ENCODE assay signal across 17 cellular contexts in the genomic region with DNA sequence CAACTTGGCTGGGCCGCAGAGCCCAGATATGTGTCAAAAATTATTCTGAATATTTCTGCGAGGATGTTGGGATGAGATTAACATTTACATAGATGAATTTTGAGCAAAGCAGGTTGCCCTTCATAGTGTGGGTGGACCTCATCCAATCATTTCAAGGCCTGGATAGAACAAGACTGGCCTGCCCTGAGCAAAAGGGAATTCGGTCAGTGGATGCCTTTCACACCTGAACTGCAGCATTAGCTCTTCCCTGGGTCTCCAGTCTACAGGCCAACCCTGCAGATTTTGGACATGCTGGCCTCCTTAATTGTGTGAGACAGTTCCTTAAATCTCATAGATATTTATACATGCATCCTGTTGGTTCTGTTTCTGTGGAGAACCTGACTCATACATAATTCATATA. TPM values are rescaled to one million over a fixed set of nuclear protein-coding genes. Genes with fewer than 3 reads are reported as not detected.
DNase-seq lines count a peak whose midpoint lies in the region; ATAC-seq and TF ChIP-seq lines count a peak whose summit lies in the region.
"Had no signal": no experiment of that assay in that cellular context is flagged by ENCODE, and none has a peak within 500 bp of the region (broad histone marks: within the 10 kb centered on the region; RNA-seq: fewer than 3 reads in every experiment).

No MANE protein-coding gene starts in this region.

- H3K4me1 ChIP-seq in A673 (ENCODE audit: insufficient read depth, low read length, poor library complexity, severe bottlenecking) = peaks cover 8% of the 10 kb centered on the region

- no peak overlapping the region for H3K27ac Mint-ChIP-seq in WTC11
- H3K27ac Mint-ChIP-seq: CD4-positive, CD25-positive, alpha-beta regulatory T cell had no signal

- BruUV-seq in A673 (replicated peaks; lab: Mats Ljungman, UMichigan) = no TSS peak

- no peak overlapping the region for H3K27ac ChIP-seq in A673 (ENCODE audit: low read depth, low read length, poor library complexity, severe bottlenecking)
- H3K27ac ChIP-seq: BLaER1 treated with 17β-estradiol and CSF1 and Interleukin-3, amounts not matched to agents 10 nM and 100 nM; GM23248 had no signal

- H3K9me3 ChIP-seq in A673 (ENCODE audit: low read depth, low read length, poor library complexity, severe bottlenecking) = no peaks in the 10 kb centered on the region

- in situ Hi-C loops in KBM-7 (cut with MboI; ENCODE audit: low pct_unique_long_range_greater_than_20kb, low sequenced_read_pairs) = no loop called here

- H3K4me3 Mint-ChIP-seq in WTC11 = no peak overlapping the region
- H3K4me3 Mint-ChIP-seq: CD4-positive, CD25-positive, alpha-beta regulatory T cell had no signal

- H3K27me3 Mint-ChIP-seq in WTC11 (ENCODE audit: low read depth) = no peaks in the 10 kb centered on the region

- no peaks in the 10 kb centered on the region for H3K36me3 ChIP-seq in A673 (ENCODE audit: insufficient read depth, low read length, poor library complexity, severe bottlenecking)
- H3K36me3 ChIP-seq: BLaER1 treated with 17β-estradiol and CSF1 and Interleukin-3, amounts not matched to agents 10 nM and 100 nM had no signal

- peaks cover 6% of the 10 kb centered on the region for H3K9me3 Mint-ChIP-seq in WTC11

- POLR2A ChIA-PET in A673 (lab: Charles Lee; ENCODE audit: low non-redundant PET) = no interaction called here
- POLR2A ChIA-PET in WTC11 (lab: Charles Lee) = no interaction called here

- CTCF ChIA-PET in A673 (lab: Charles Lee) (no interaction called here), WTC11 (lab: Charles Lee) (no interaction called here)

- H3K27me3 ChIP-seq in A673 (replicated peaks; ENCODE audit: insufficient read depth, low read depth, low read length, poor library complexity) = no peaks in the 10 kb centered on the region
- H3K27me3 ChIP-seq: BLaER1 treated with 17β-estradiol and CSF1 and Interleukin-3, amounts not matched to agents 10 nM and 100 nM had no signal

- no peaks in the 10 kb centered on the region for H3K4me1 Mint-ChIP-seq in WTC11
- H3K4me1 Mint-ChIP-seq: CD4-positive, CD25-positive, alpha-beta regulatory T cell had no signal

- TF ChIP-seq CTCF in A673 (conservative IDR thresholded peaks at IDR 0.05; ENCODE audit: low read depth, low read length) (no peak), WTC11 (IDR thresholded peaks at IDR 0.05) (no peak)

- H3K36me3 Mint-ChIP-seq in WTC11 = no peaks in the 10 kb centered on the region
- H3K36me3 Mint-ChIP-seq: CD4-positive, CD25-positive, alpha-beta regulatory T cell had no signal

- DNase-seq in NOMO-1 treated with DMSO at 0.1 percent for 48 hours (lab: John Stamatoyannopoulos, UW; ENCODE audit: unreplicated experiment) (peak; percentile 19), NOMO-1 treated with dmso at 0.1 percent for 144 hours (lab: John Stamatoyannopoulos, UW; ENCODE audit: unreplicated experiment) (no peak), A673 (ENCODE audit: low spot score) (peak; percentile 11), KBM-7 (peak; percentile 41), WTC11 (ENCODE audit: low spot score) (no peak), amygdala (lab: John Stamatoyannopoulos, UW) (no peak), NCI-H1417 treated with DMSO at 0.1 percent for 48 hours (lab: John Stamatoyannopoulos, UW) (no peak)
- DNase-seq: 8988T; ACHN; CD4-positive, CD25-positive, alpha-beta regulatory T cell; DMS53; GF-D8; GM23248; H7 had no signal

- ATAC-seq in WTC11 (no peak), GM19463 (IDR thresholded peaks at IDR 0.05; ENCODE audit: unreplicated experiment) (no peak)

- intact Hi-C loops in A673 (cut with micrococcal nuclease; ENCODE audit: unreplicated experiment) = no loop called here

- H3K4me3 ChIP-seq in A673 (ENCODE audit: low read depth, low read length, poor library complexity, severe bottlenecking) = no peak overlapping the region
- H3K4me3 ChIP-seq: BLaER1 treated with 17β-estradiol and CSF1 and Interleukin-3, amounts not matched to agents 10 nM and 100 nM; GM23248 had no signal

TF ChIP-seq in WTC11, 78 proteins besides CTCF, POLR2A, EP300 and RAD21:
- TF ChIP-seq, protein P1, sequence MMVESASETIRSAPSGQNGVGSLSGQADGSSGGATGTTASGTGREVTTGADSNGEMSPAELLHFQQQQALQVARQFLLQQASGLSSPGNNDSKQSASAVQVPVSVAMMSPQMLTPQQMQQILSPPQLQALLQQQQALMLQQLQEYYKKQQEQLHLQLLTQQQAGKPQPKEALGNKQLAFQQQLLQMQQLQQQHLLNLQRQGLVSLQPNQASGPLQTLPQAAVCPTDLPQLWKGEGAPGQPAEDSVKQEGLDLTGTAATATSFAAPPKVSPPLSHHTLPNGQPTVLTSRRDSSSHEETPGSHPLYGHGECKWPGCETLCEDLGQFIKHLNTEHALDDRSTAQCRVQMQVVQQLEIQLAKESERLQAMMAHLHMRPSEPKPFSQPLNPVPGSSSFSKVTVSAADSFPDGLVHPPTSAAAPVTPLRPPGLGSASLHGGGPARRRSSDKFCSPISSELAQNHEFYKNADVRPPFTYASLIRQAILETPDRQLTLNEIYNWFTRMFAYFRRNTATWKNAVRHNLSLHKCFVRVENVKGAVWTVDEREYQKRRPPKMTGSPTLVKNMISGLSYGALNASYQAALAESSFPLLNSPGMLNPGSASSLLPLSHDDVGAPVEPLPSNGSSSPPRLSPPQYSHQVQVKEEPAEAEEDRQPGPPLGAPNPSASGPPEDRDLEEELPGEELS (CRISPR knock-in tag; IDR thresholded peaks at IDR 0.05) = no peak
- TF ChIP-seq ZNF121 (CRISPR knock-in tag; IDR thresholded peaks at IDR 0.05) = 0 out of 2 replicates have a peak, but pooled peaks have one; percentile 26

RNA-seq across cellular contexts. Expression of gene SLC10A4, which starts 32.4 kb away (rescaled TPM):
- total RNA-seq in A673 (2021) (4.4 and 5.2 TPM in 2 replicates), WTC11 (2021) (2.1 to 3.0 TPM (median 2.6 TPM) in 3 replicates)
- total RNA-seq: CD4-positive, CD25-positive, alpha-beta regulatory T cell; GM23248 had no signal

RNA-seq across cellular contexts. Expression of gene ZAR1, which starts 39.3 kb away (rescaled TPM):
- total RNA-seq in A673 (2021) = 0.28 TPM in 1 of 2 replicates, not detected in the other
- 0.87 to 1.4 TPM (median 0.89 TPM) in 3 replicates for total RNA-seq in WTC11 (2021)
- total RNA-seq: CD4-positive, CD25-positive, alpha-beta regulatory T cell; GM23248; HT1080 had no signal

Comparison
In these comparisons a context has a peak if more than half of its experiments do, and no peak if none do; other contexts are left out.
1. DNase-seq: peak in NOMO-1 treated with DMSO at 0.1 percent for 48 hours (single experiment), A673 (single experiment) and KBM-7 (single experiment); none in NOMO-1 treated with dmso at 0.1 percent for 144 hours (single experiment), WTC11 (single experiment), amygdala (0 of 56) and NCI-H1417 treated with DMSO at 0.1 percent for 48 hours (single experiment).